Comparison of ENCODE assay signal across 7 cellular contexts in the genomic region with DNA sequence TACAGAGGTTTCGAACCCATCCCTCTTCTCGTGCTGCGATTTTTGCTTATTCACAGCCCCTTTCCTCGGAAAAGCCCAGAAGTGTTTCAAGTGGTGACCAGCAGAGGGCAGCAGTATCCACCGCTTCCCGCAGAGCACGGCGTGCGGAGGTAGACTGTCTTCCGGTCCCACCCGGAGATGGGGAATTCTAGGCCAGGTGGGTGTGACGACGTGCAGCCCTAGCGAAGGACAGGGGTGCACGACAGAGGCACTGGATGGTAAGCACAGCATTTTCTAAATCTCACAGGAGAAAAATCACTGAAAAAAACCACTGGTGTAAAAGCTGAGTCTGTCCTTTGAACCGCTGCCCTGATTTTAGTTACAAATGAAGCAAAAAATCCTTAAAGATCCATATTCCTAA. TPM values are rescaled to one million over a fixed set of nuclear protein-coding genes. Genes with fewer than 3 reads are reported as not detected.
A peak's percentile ranks its signal among the peaks of the same experiment; 100 is the strongest.
DNase-seq lines count a peak whose midpoint lies in the region; ATAC-seq, FAIRE-seq and TF ChIP-seq lines count a peak whose summit lies in the region.

No MANE protein-coding gene starts in this region.

- RAD21 ChIA-PET in GM12878 (lab: Charles Lee; ENCODE audit: unreplicated experiment), result interaction anchor here (0.7 to 3.1 kb wide), 12 partner anchors 133 to 453 kb away, joined by 3 to 47 read pairs (median 6); partner anchors contain the start of gene PRICKLE2

- ATAC-seq in GM18505 (IDR thresholded peaks at IDR 0.05; ENCODE audit: unreplicated experiment) (peak; percentile 90), HG02870 (IDR thresholded peaks at IDR 0.05; ENCODE audit: unreplicated experiment) (peak; percentile 97), GM12878 (peak; percentile 99)

- CTCF ChIA-PET in GM12878 (lab: Yijun Ruan, JAX), result interaction anchor here (0.6 to 6.3 kb wide), 30 partner anchors 10 to 476 kb away, joined by 3 to 99 read pairs (median 4); partner anchors contain the start of gene PRICKLE2

- H3K4me2 ChIP-seq in GM12878 (ENCODE audit: control insufficient read depth, insufficient read depth), result peak overlapping the region; percentile 66
- peak overlapping the region; percentile 88 for H3K4me2 ChIP-seq in smooth muscle cell

- H3K27me3 ChIP-seq in GM12878 (replicated peaks in 1 of 2; ENCODE audit: control insufficient read depth in 2 of 2, insufficient read depth in 2 of 2, low read length in 1 of 2) (no peaks in the 10 kb centered on the region), iPS DF 6.9 (ENCODE audit: control insufficient read depth, insufficient read depth, low read length) (no peaks in the 10 kb centered on the region), smooth muscle cell (ENCODE audit: low read depth) (no peaks in the 10 kb centered on the region)

- no peaks in the 10 kb centered on the region for H3K79me2 ChIP-seq in GM12878 (ENCODE audit: control insufficient read depth, insufficient read depth, low read length)
- H3K79me2 ChIP-seq in smooth muscle cell (ENCODE audit: low read depth), result no peaks in the 10 kb centered on the region

- TF ChIP-seq CTCF in GM12878 (IDR thresholded peaks at IDR 0.05 in 2 of 3, conservative IDR thresholded peaks at IDR 0.05 in 1 of 3; ENCODE audit: control insufficient read depth in 2 of 3, extremely low read depth in 1 of 3, insufficient read depth in 1 of 3, low read depth in 3 of 3, low read length in 3 of 3) (peak; percentile 79 to 97 (median 89); a peak in 5 of 6 replicates), smooth muscle cell (IDR thresholded peaks at IDR 0.05; ENCODE audit: borderline replicate concordance, insufficient read depth, poor library complexity, severe bottlenecking) (peak; percentile 90)

- peak; percentile 97 for TF ChIP-seq RAD21 in GM12878 (IDR thresholded peaks at IDR 0.05; ENCODE audit: insufficient read depth, low read depth, low read length)

- peak overlapping the region; percentile 87 for H2AFZ ChIP-seq in GM12878 (ENCODE audit: control insufficient read depth, low read depth, low read length)
- peak overlapping the region; percentile 67 for H2AFZ ChIP-seq in smooth muscle cell (ENCODE audit: low read depth)

- H3K9me3 ChIP-seq in GM12878 (replicated peaks; ENCODE audit: control insufficient read depth, insufficient read depth, low read length) (no peaks in the 10 kb centered on the region; the same call in 2 of the 3 replicates), iPS DF 6.9 (ENCODE audit: control insufficient read depth, insufficient read depth, low read length) (no peaks in the 10 kb centered on the region), smooth muscle cell (replicated peaks; ENCODE audit: low read depth) (no peaks in the 10 kb centered on the region)

- no TSS peak for BruUV-seq in GM12878 (replicated peaks; lab: Mats Ljungman, UMichigan)

- no peaks in the 10 kb centered on the region for H4K20me1 ChIP-seq in GM12878 (ENCODE audit: control insufficient read depth, insufficient read depth)
- H4K20me1 ChIP-seq in smooth muscle cell (ENCODE audit: low read depth), result no peaks in the 10 kb centered on the region

- H3K4me3 ChIP-seq in GM12878 (no peak overlapping the region; the same call in 1 of the 2 replicates), iPS DF 6.9 (ENCODE audit: low read length) (no peak overlapping the region), smooth muscle cell (peak overlapping the region; percentile 37)

- H3K27ac ChIP-seq in GM12878 (ENCODE audit: control insufficient read depth, insufficient read depth) (no peak overlapping the region), iPS DF 6.9 (ENCODE audit: low read length) (no peak overlapping the region), smooth muscle cell (ENCODE audit: low read depth) (no peak overlapping the region)

- intact Hi-C loops in GM12878 (cut with micrococcal nuclease; ENCODE audit: unreplicated experiment), result loop anchor here (1.0 to 10.0 kb wide), 3 partner anchors 194 to 454 kb away; partner anchors contain the start of gene PRICKLE2

- peaks cover 6% of the 10 kb centered on the region for H3F3A ChIP-seq in smooth muscle cell (ENCODE audit: low read depth)

- no peak for TF ChIP-seq EP300 in GM12878 (IDR thresholded peaks at IDR 0.05; ENCODE audit: borderline replicate concordance in 1 of 2, control insufficient read depth in 1 of 2, low read depth in 2 of 2, low read length in 2 of 2)

- POLR2A ChIA-PET in GM12878 (lab: Charles Lee), result no interaction called here

- 8% methylated on average over 16 of the region's 16 CpGs for WGBS in GM12878 (ENCODE audit: insufficient coverage, insufficient replicate concordance, low lambda C conversion rate, missing lambda C conversion rate)
- no CpG with 5 or more reads among the region's 16 CpGs for WGBS in iPS DF 6.9 (ENCODE audit: insufficient coverage, insufficient read length)
- 7% methylated on average over 16 of the region's 16 CpGs for WGBS in smooth muscle cell (ENCODE audit: low lambda C conversion rate)

- in situ Hi-C loops in GM12878 (cut with MboI), result loop anchor here (5.0 kb wide), 1 partner anchor 452 kb away; no protein-coding TSS in a partner anchor

- H3K4me1 ChIP-seq in GM12878 (ENCODE audit: control insufficient read depth, insufficient read depth, low read length), result no peaks in the 10 kb centered on the region; the same call in 1 of the 2 replicates
- no peaks in the 10 kb centered on the region for H3K4me1 ChIP-seq in iPS DF 6.9 (ENCODE audit: control insufficient read depth, insufficient read depth, low read length)
- H3K4me1 ChIP-seq in smooth muscle cell (ENCODE audit: low read depth), result peaks cover 3% of the 10 kb centered on the region

- DNase-seq in NCI-H1436 treated with DMSO at 0.1 percent for 48 hours (lab: John Stamatoyannopoulos, UW), result peak; percentile 0
- DNase-seq in T-helper 9 cell, result peak; percentile 71
- peak; percentile 41 for DNase-seq in GM12878 (ENCODE audit: low read depth, low spot score)
- peak; percentile 89 for DNase-seq in iPS DF 6.9 (ENCODE audit: low read depth, low spot score)
- peak; percentile 20 for DNase-seq in smooth muscle cell (lab: John Stamatoyannopoulos, UW; ENCODE audit: unreplicated experiment)

- H3K9ac ChIP-seq in GM12878 (ENCODE audit: control insufficient read depth, insufficient read depth, low read length), result no peak overlapping the region
- H3K9ac ChIP-seq in smooth muscle cell (ENCODE audit: low read depth), result no peak overlapping the region

- H3K36me3 ChIP-seq in GM12878 (ENCODE audit: control insufficient read depth in 2 of 2, insufficient read depth in 2 of 2, low read length in 1 of 2), result no peaks in the 10 kb centered on the region
- no peaks in the 10 kb centered on the region for H3K36me3 ChIP-seq in iPS DF 6.9 (ENCODE audit: control insufficient read depth, insufficient read depth, low read length)
- H3K36me3 ChIP-seq in smooth muscle cell (ENCODE audit: low read depth), result no peaks in the 10 kb centered on the region

- SMC1A ChIA-PET in GM12878 (lab: Charles Lee; ENCODE audit: uncharacterized antibody, unreplicated experiment), result interaction anchor here (0.6 to 7.3 kb wide), 18 partner anchors 10 to 454 kb away, joined by 3 to 98 read pairs (median 4); partner anchors contain the start of gene PRICKLE2

- no peak for TF ChIP-seq POLR2A in GM18505 (IDR thresholded peaks at IDR 0.05; ENCODE audit: borderline replicate concordance, extremely low read depth, insufficient read depth, insufficient read length)
- TF ChIP-seq POLR2A in GM12878 (IDR thresholded peaks at IDR 0.05; ENCODE audit: low read depth, low read length), result no peak

- peak; percentile 94 for FAIRE-seq in GM12878 (lab: Jason Lieb, UNC)

TF ChIP-seq in GM12878, 131 proteins besides CTCF, POLR2A, EP300 and RAD21 (continues in another document):
- TF ChIP-seq TCF12 (IDR thresholded peaks at IDR 0.05; ENCODE audit: low read depth, low read length), result 0 out of 2 replicates have a peak, but pooled peaks have one; percentile 32
- TF ChIP-seq, protein P1, sequence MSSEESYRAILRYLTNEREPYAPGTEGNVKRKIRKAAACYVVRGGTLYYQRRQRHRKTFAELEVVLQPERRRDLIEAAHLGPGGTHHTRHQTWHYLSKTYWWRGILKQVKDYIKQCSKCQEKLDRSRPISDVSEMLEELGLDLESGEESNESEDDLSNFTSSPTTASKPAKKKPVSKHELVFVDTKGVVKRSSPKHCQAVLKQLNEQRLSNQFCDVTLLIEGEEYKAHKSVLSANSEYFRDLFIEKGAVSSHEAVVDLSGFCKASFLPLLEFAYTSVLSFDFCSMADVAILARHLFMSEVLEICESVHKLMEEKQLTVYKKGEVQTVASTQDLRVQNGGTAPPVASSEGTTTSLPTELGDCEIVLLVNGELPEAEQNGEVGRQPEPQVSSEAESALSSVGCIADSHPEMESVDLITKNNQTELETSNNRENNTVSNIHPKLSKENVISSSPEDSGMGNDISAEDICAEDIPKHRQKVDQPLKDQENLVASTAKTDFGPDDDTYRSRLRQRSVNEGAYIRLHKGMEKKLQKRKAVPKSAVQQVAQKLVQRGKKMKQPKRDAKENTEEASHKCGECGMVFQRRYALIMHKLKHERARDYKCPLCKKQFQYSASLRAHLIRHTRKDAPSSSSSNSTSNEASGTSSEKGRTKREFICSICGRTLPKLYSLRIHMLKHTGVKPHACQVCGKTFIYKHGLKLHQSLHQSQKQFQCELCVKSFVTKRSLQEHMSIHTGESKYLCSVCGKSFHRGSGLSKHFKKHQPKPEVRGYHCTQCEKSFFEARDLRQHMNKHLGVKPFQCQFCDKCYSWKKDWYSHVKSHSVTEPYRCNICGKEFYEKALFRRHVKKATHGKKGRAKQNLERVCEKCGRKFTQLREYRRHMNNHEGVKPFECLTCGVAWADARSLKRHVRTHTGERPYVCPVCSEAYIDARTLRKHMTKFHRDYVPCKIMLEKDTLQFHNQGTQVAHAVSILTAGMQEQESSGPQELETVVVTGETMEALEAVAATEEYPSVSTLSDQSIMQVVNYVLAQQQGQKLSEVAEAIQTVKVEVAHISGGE (CRISPR knock-in tag; IDR thresholded peaks at IDR 0.05), result no peak

RNA-seq across cellular contexts. Expression of gene PSMD6, which starts 7.4 kb away (rescaled TPM):
- total RNA-seq in GM12878 (2013; cell fraction: nucleolus; rRNA removed), result 103 and 104 TPM in 2 replicates
- total RNA-seq in GM12878 (2014; rRNA removed) (107 and 108 TPM in 2 replicates), GM12878 (2014; rRNA removed; fragmentation: Illumina TruSeq; extraction: Trizol) (112 and 123 TPM in 2 replicates), GM12878 (2021) (89.4 and 91.5 TPM in 2 replicates), smooth muscle cell (109 and 113 TPM in 2 replicates)
- 40.4 TPM for polyA plus RNA-seq in GM12878 (2011; ENCODE audit: low read depth)
- polyA plus RNA-seq in GM12878 (2011; rRNA removed) (68.7 and 79.2 TPM in 2 replicates), GM12878 (2014; fragmentation: Illumina TruSeq; extraction: Trizol) (106 and 119 TPM in 2 replicates), GM12878 (2014; fragmentation: Nextera tagmentation; extraction: Ambion mirVana) (100 to 1,000 TPM in 1 of 2 experiments, 10 to 100 TPM in 1; 84.3 to 124 TPM), GM12878 (2014; rRNA removed) (101 and 105 TPM in 2 replicates), GM12878 (2016; fragmentation: Nextera tagmentation; extraction: Ambion mirVana) (100 to 1,000 TPM; 196 to 199 TPM), smooth muscle cell (116 and 119 TPM in 2 replicates)
- polyA plus RNA-seq in GM12878 (2011; cell fraction: cytosol; rRNA removed), result 35.8 and 50.6 TPM in 2 replicates
- 64.6 and 78.6 TPM in 2 replicates for polyA plus RNA-seq in GM12878 (2011; cell fraction: nucleus; rRNA removed)
- polyA plus RNA-seq in GM12878 (2012), result 70.4 and 92.1 TPM in 2 replicates
- polyA minus RNA-seq in GM12878 (2011; rRNA and poly(A)+ RNA removed), result 39.0 and 53.7 TPM in 2 replicates
- 18.6 and 21.1 TPM in 2 replicates for polyA minus RNA-seq in GM12878 (2011; cell fraction: cytosol; rRNA and poly(A)+ RNA removed)
- polyA minus RNA-seq in GM12878 (2011; cell fraction: nucleus; rRNA and poly(A)+ RNA removed), result 51.1 and 84.2 TPM in 2 replicates

Comparison
In these comparisons a context has a peak if more than half of its experiments do, and no peak if none do; other contexts are left out.
1. DNase-seq: peak in every context shown above with its lines; median percentile 89 in iPS DF 6.9; 71 in T-helper 9 cell; 41 in GM12878; 20 in smooth muscle cell; 0 in NCI-H1436 treated with DMSO at 0.1 percent for 48 hours.